2 cellular contexts compared by ENCODE assay signal in the genomic region with DNA sequence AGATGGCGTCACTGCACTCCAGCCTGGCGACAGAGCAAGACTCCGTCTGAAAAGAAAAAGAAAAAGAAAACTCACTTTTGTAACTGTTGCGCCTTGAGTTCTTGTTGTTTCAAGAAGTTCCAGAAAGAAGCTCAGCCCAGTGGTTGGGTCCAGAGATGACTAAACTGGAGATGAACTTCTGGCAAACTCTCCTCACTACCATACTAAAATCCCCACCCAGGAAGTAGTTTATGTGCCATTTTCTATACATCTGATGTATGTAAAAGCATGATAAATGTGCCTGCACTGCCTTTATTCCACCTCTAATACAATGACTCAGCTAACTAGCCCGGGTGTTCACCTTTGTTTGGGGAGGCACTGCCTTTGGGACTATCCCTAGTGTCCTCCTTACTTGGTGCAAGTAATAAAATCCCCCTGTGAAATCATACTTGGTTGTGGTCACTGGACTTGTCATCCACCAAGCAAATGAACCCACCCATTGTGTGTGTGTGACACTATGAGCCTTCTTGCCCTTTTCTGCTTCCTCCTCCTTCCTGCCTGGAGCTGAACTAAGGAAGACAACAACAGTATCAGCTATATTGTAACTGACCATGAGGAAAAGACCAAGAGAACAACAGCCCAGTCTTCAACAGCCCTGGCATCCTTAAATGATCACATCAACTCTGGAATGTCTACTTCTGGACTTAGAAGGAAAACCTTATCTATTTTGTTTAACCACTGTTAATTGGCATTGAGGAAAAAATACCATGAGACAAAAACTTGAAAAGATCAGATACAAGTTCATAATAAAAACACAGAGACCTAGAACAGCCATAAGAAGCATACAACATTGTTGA.
TF ChIP-seq lines count a peak whose summit lies in the region.

No MANE protein-coding gene starts in this region.

TF ChIP-seq in HepG2, 621 proteins besides CTCF, POLR2A, EP300 and RAD21:
- TF ChIP-seq, protein P1, sequence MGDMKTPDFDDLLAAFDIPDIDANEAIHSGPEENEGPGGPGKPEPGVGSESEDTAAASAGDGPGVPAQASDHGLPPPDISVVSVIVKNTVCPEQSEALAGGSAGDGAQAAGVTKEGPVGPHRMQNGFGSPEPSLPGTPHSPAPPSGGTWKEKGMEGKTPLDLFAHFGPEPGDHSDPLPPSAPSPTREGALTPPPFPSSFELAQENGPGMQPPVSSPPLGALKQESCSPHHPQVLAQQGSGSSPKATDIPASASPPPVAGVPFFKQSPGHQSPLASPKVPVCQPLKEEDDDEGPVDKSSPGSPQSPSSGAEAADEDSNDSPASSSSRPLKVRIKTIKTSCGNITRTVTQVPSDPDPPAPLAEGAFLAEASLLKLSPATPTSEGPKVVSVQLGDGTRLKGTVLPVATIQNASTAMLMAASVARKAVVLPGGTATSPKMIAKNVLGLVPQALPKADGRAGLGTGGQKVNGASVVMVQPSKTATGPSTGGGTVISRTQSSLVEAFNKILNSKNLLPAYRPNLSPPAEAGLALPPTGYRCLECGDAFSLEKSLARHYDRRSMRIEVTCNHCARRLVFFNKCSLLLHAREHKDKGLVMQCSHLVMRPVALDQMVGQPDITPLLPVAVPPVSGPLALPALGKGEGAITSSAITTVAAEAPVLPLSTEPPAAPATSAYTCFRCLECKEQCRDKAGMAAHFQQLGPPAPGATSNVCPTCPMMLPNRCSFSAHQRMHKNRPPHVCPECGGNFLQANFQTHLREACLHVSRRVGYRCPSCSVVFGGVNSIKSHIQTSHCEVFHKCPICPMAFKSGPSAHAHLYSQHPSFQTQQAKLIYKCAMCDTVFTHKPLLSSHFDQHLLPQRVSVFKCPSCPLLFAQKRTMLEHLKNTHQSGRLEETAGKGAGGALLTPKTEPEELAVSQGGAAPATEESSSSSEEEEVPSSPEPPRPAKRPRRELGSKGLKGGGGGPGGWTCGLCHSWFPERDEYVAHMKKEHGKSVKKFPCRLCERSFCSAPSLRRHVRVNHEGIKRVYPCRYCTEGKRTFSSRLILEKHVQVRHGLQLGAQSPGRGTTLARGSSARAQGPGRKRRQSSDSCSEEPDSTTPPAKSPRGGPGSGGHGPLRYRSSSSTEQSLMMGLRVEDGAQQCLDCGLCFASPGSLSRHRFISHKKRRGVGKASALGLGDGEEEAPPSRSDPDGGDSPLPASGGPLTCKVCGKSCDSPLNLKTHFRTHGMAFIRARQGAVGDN (CRISPR knock-in tag; IDR thresholded peaks at IDR 0.05) = no peak
- TF ChIP-seq, protein P2, sequence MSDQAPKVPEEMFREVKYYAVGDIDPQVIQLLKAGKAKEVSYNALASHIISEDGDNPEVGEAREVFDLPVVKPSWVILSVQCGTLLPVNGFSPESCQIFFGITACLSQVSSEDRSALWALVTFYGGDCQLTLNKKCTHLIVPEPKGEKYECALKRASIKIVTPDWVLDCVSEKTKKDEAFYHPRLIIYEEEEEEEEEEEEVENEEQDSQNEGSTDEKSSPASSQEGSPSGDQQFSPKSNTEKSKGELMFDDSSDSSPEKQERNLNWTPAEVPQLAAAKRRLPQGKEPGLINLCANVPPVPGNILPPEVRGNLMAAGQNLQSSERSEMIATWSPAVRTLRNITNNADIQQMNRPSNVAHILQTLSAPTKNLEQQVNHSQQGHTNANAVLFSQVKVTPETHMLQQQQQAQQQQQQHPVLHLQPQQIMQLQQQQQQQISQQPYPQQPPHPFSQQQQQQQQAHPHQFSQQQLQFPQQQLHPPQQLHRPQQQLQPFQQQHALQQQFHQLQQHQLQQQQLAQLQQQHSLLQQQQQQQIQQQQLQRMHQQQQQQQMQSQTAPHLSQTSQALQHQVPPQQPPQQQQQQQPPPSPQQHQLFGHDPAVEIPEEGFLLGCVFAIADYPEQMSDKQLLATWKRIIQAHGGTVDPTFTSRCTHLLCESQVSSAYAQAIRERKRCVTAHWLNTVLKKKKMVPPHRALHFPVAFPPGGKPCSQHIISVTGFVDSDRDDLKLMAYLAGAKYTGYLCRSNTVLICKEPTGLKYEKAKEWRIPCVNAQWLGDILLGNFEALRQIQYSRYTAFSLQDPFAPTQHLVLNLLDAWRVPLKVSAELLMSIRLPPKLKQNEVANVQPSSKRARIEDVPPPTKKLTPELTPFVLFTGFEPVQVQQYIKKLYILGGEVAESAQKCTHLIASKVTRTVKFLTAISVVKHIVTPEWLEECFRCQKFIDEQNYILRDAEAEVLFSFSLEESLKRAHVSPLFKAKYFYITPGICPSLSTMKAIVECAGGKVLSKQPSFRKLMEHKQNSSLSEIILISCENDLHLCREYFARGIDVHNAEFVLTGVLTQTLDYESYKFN (CRISPR knock-in tag; conservative IDR thresholded peaks at IDR 0.05) = no peak

TF ChIP-seq in IMR-90, 13 proteins besides CTCF, POLR2A, EP300 and RAD21:
- TF ChIP-seq NFE2L2 (IDR thresholded peaks at IDR 0.05; ENCODE audit: low read depth, low read length) = 0 out of 2 replicates have a peak, but pooled peaks have one; percentile 35
- no peak for TF ChIP-seq FOS (IDR thresholded peaks at IDR 0.05; ENCODE audit: low read depth, low read length)
TF ChIP-seq in IMR-90: peak in this region for 1.
